In the genomic region with DNA sequence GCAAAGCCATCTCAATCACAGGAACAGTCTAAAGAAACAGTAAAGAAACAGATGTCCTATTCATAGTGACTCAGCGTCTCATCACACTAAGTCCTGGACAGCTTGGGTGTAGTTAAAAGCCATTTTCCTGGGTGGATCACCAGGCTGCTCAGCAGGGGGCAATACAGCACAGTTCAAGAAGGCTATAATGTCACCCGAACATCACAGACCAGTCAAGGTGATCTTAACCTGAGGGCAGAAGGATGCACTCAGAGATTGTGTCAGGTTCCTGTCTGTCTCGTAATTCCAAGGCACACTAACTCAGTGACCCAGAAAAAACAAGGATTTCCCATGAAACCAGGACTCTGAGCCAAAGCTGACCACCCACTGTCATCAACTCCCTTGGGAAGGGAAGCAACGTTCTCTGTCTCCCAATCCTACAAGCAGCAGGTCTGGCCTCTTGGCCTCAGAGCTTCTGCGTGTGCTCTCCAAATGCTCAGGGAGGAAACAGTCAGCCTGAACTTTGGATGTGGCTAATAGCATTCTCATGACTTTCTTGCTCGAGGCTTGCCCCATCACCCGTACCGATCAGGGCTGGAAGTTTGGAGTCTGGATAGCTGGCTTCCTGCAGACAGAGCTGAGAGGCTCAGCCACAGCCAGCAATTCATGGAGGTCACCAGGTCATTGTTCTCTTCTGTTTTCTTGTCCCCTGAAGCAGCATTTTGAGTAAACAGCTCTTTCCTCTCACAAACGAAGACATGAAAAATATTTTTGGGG, we compare ENCODE assay signal across 9 cellular contexts.
DNase-seq lines count a peak whose midpoint lies in the region; ATAC-seq and TF ChIP-seq lines count a peak whose summit lies in the region.
"Had no signal": no experiment of that assay in that cellular context is flagged by ENCODE, and none has a peak within 500 bp of the region (broad histone marks: within the 10 kb centered on the region; RNA-seq: fewer than 3 reads in every experiment).

No MANE protein-coding gene starts in this region.

- H3K4me3 ChIP-seq in fibroblast of mammary gland (ENCODE audit: control insufficient read depth, low read depth, low read length) = no peak overlapping the region

- ATAC-seq in GM18873 (IDR thresholded peaks at IDR 0.05; ENCODE audit: low FRiP score, unreplicated experiment) = no peak
- ATAC-seq in HG02938 (IDR thresholded peaks at IDR 0.05; ENCODE audit: unreplicated experiment) = no peak
- no peak for ATAC-seq in HG02571 (IDR thresholded peaks at IDR 0.05; ENCODE audit: unreplicated experiment)

- TF ChIP-seq CTCF in fibroblast of mammary gland (conservative IDR thresholded peaks at IDR 0.05; ENCODE audit: control insufficient read depth, insufficient read depth, low read depth, low read length) = peak; percentile 64

- DNase-seq in GM03348 (ENCODE audit: low spot score) (peak; percentile 77), RKO (ENCODE audit: low spot score) (peak; percentile 50), fibroblast of mammary gland (ENCODE audit: low read depth) (peak; percentile 91), pulmonary artery endothelial cell (ENCODE audit: low read depth, low spot score) (peak; percentile 45), occipital lobe (lab: John Stamatoyannopoulos, UW) (no peak)
- DNase-seq: activated effector memory CD4-positive, alpha-beta T cell treated with anti-CD3 and anti-CD28 coated beads, Interleukin-2, amount 50 U/mL, for 16 hours had no signal
